Comparison of ENCODE assay signal across 2 cellular contexts in genomic region chr5:14518638-14519037, GRCh38.
TF ChIP-seq lines count a peak whose summit lies in the region.

No MANE protein-coding gene starts in this region.

TF ChIP-seq in SK-N-SH treated with all-trans-retinoic acid at 6 μM for 48 hours, 23 proteins besides CTCF, POLR2A, EP300 and RAD21:
- no peak for TF ChIP-seq CSRNP3 (CRISPR knock-in tag; IDR thresholded peaks at IDR 0.05)
- peak; percentile 41; the same call in 1 of the 2 replicates for TF ChIP-seq ZNF8 (CRISPR knock-in tag; IDR thresholded peaks at IDR 0.05)

TF ChIP-seq in SK-N-SH, 30 proteins besides CTCF, POLR2A, EP300 and RAD21 (continued from another document):
- TF ChIP-seq PBX3 (IDR thresholded peaks at IDR 0.05) = no peak
- no peak for TF ChIP-seq NRF1 (IDR thresholded peaks at IDR 0.05; ENCODE audit: low read depth, low read length)
- TF ChIP-seq SIN3A (IDR thresholded peaks at IDR 0.05; ENCODE audit: borderline replicate concordance, low read depth, low read length) = no peak
- TF ChIP-seq RXRA (IDR thresholded peaks at IDR 0.05; ENCODE audit: borderline replicate concordance, low read depth) = no peak
- TF ChIP-seq SMC3 (IDR thresholded peaks at IDR 0.05; ENCODE audit: low read depth, low read length) = no peak
- TF ChIP-seq USF2 (IDR thresholded peaks at IDR 0.05; ENCODE audit: borderline replicate concordance, low read depth, low read length) = no peak
- no peak for TF ChIP-seq YY1 (IDR thresholded peaks at IDR 0.05; ENCODE audit: low read depth)
- TF ChIP-seq POLR2AphosphoS5 (IDR thresholded peaks at IDR 0.05; ENCODE audit: low read depth, low read length) = no peak
- no peak for TF ChIP-seq CHD2 (IDR thresholded peaks at IDR 0.05; ENCODE audit: low read length, partially characterized antibody)
- no peak for TF ChIP-seq RCOR1 (IDR thresholded peaks at IDR 0.05; ENCODE audit: low read length)
- TF ChIP-seq TAF1 (IDR thresholded peaks at IDR 0.05; ENCODE audit: borderline replicate concordance, low read depth, low read length) = no peak
